In the genomic region with DNA sequence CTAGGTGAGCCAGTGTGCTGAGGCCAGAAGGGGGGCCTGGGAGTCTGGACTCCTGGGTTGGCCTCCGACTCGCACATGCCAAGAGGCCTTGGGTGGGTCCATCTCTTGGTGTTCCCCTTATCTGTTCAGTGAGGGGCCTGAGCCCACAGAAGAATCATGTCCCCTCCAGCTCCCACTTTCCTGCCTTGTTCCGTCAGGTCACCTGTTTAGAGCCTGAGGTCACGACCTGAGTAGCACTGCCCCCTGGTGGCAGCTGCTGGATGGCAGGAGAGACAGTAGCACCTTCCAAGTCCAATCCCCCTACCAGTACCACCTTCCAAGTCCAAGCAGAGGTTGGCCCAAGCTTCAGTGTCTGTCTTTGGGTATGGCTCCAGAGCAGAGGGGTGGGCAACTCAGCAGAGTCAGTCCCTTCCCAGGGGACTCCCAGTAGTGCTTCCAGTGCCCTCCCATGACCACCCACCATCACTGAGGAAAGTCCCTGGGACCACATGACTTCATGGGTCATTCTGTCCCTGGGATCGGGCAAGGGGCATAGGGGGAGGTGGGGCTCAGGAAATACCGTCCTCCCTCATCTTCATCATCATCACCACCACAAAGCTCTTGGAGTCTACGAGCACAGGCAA, we compare ENCODE assay signal across 8 cellular contexts.
DNase-seq lines count a peak whose midpoint lies in the region; ATAC-seq and TF ChIP-seq lines count a peak whose summit lies in the region.

No MANE protein-coding gene starts in this region.

- H3K4me2 ChIP-seq in OCI-LY3 (ENCODE audit: low read length), result no peak overlapping the region

- H3K9ac ChIP-seq in OCI-LY3 (ENCODE audit: low read length), result no peak overlapping the region

- H3K4me1 Mint-ChIP-seq in CD4-positive, alpha-beta T cell (ENCODE audit: low read depth), result no peaks in the 10 kb centered on the region

- no peak overlapping the region for H3K4me3 Mint-ChIP-seq in CD4-positive, alpha-beta T cell

- TF ChIP-seq CTCF in CD4-positive, alpha-beta T cell (IDR thresholded peaks at IDR 0.05), result peak; percentile 55
- TF ChIP-seq CTCF in OCI-LY3 (IDR thresholded peaks at IDR 0.05; ENCODE audit: low read depth, low read length) (peak; percentile 76), kidney epithelial cell (IDR thresholded peaks at IDR 0.05; ENCODE audit: insufficient read depth, low read length, poor library complexity, severe bottlenecking) (peak; percentile 52)

- POLR2A ChIA-PET in CD4-positive, alpha-beta T cell (lab: Charles Lee), result no interaction called here

- H3K27me3 Mint-ChIP-seq in CD4-positive, alpha-beta T cell, result peaks cover 26% of the 10 kb centered on the region

- H3K79me2 ChIP-seq in OCI-LY3 (ENCODE audit: low read length), result no peaks in the 10 kb centered on the region

- H3K4me3 ChIP-seq in OCI-LY3 (ENCODE audit: low read length) (no peak overlapping the region), kidney epithelial cell (ENCODE audit: low read depth, low read length) (no peak overlapping the region)

- no peaks in the 10 kb centered on the region for H3K36me3 ChIP-seq in OCI-LY3 (replicated peaks; ENCODE audit: low read depth, low read length)
- H3K36me3 ChIP-seq in kidney epithelial cell (ENCODE audit: control insufficient read depth, insufficient read depth, low read length), result no peaks in the 10 kb centered on the region

- no peaks in the 10 kb centered on the region for H3K9me3 Mint-ChIP-seq in CD4-positive, alpha-beta T cell

- H3K27ac Mint-ChIP-seq in CD4-positive, alpha-beta T cell, result no peak overlapping the region

- no peak for ATAC-seq in CD4-positive, alpha-beta T cell (ENCODE audit: poor library complexity)
- ATAC-seq in GM21360 (IDR thresholded peaks at IDR 0.05; ENCODE audit: unreplicated experiment), result peak; percentile 71
- no peak for ATAC-seq in stimulated activated naive CD8-positive, alpha-beta T cell treated with anti-CD3 and anti-CD28 coated beads, Interleukin-15, Interleukin-2, amounts not matched to agents 100 U/mL and 50 U/mL, for 24 hours

- intact Hi-C loops in CD4-positive, alpha-beta T cell (cut with DNase I, micrococcal nuclease), result no loop called here

- H3K27me3 ChIP-seq in CD4-positive, alpha-beta T cell (ENCODE audit: control insufficient read depth, insufficient read depth, low read length), result no peaks in the 10 kb centered on the region
- no peaks in the 10 kb centered on the region for H3K27me3 ChIP-seq in OCI-LY3 (ENCODE audit: low read depth, low read length)
- H3K27me3 ChIP-seq in kidney epithelial cell (ENCODE audit: control insufficient read depth, insufficient read depth, low read length), result no peaks in the 10 kb centered on the region

- CTCF ChIA-PET in CD4-positive, alpha-beta T cell (lab: Charles Lee), result no interaction called here

- no peaks in the 10 kb centered on the region for H4K20me1 ChIP-seq in OCI-LY3 (ENCODE audit: insufficient read depth, low read length)

- H3K4me1 ChIP-seq in OCI-LY3 (ENCODE audit: low read length), result peaks cover 9% of the 10 kb centered on the region

- H3K9me3 ChIP-seq in CD4-positive, alpha-beta T cell (ENCODE audit: control insufficient read depth, low read length), result no peaks in the 10 kb centered on the region
- H3K9me3 ChIP-seq in OCI-LY3 (ENCODE audit: insufficient read depth, low read length), result no peaks in the 10 kb centered on the region

- no peaks in the 10 kb centered on the region for H3K36me3 Mint-ChIP-seq in CD4-positive, alpha-beta T cell (ENCODE audit: low read depth)

- peak in 9 of 10 experiments; percentile 18 to 54 (median 28) for DNase-seq in CD4-positive, alpha-beta T cell
- DNase-seq in activated gamma-delta T cell treated with anti-CD3 and anti-CD28 coated beads, Interleukin-2, amount 50 U/mL, for 16 hours (ENCODE audit: low read depth), result peak; percentile 4
- DNase-seq in kidney epithelial cell (ENCODE audit: low read depth), result no peak
- DNase-seq in stimulated activated naive CD8-positive, alpha-beta T cell treated with anti-CD3 and anti-CD28 coated beads, Interleukin-15, Interleukin-2, amounts not matched to agents 100 U/mL and 50 U/mL, for 24 hours, result peak; percentile 71
- DNase-seq in AG08395 (ENCODE audit: low spot score), result no peak
- DNase-seq in SIG-M5 treated with dmso at 0.1 percent for 504 hours (lab: John Stamatoyannopoulos, UW; ENCODE audit: unreplicated experiment), result no peak

- no peak overlapping the region for H3K27ac ChIP-seq in CD4-positive, alpha-beta T cell (ENCODE audit: low read depth, low read length)
- H3K27ac ChIP-seq in OCI-LY3 (ENCODE audit: low read length), result no peak overlapping the region

- H2AFZ ChIP-seq in OCI-LY3 (ENCODE audit: low read depth, low read length), result no peak overlapping the region

Comparison
In these comparisons a context has a peak if more than half of its experiments do, and no peak if none do; other contexts are left out.
1. DNase-seq: peak in CD4-positive, alpha-beta T cell (9 of 10), activated gamma-delta T cell treated with anti-CD3 and anti-CD28 coated beads, Interleukin-2, amount 50 U/mL, for 16 hours (single experiment) and stimulated activated naive CD8-positive, alpha-beta T cell treated with anti-CD3 and anti-CD28 coated beads, Interleukin-15, Interleukin-2, amounts not matched to agents 100 U/mL and 50 U/mL, for 24 hours (single experiment); none in kidney epithelial cell (single experiment), AG08395 (single experiment) and SIG-M5 treated with dmso at 0.1 percent for 504 hours (single experiment).
2. Peak in every context shown above with its lines, with median percentiles within 50 percentile points of each other: CTCF ChIP-seq.